In genomic region chr6:7617954-7618764, GRCh38 we compare ENCODE assay signal across 9 cellular contexts. TPM values are rescaled to one million over a fixed set of nuclear protein-coding genes. Genes with fewer than 3 reads are reported as not detected.
DNase-seq lines count a peak whose midpoint lies in the region; ATAC-seq, FAIRE-seq and TF ChIP-seq lines count a peak whose summit lies in the region.
"Had no signal": no experiment of that assay in that cellular context is flagged by ENCODE, and none has a peak within 500 bp of the region (broad histone marks: within the 10 kb centered on the region; RNA-seq: fewer than 3 reads in every experiment).

No MANE protein-coding gene starts in this region.

- no peak overlapping the region for H3K4me3 ChIP-seq in mammary epithelial cell (replicated peaks in 1 of 3; ENCODE audit: insufficient read depth in 1 of 3, low read depth in 2 of 3, low read length in 3 of 3)
- no peak overlapping the region for H3K4me3 ChIP-seq in neutrophil (ENCODE audit: low read depth in 1 of 2, low read length in 1 of 2)
- H3K4me3 ChIP-seq in ovary: no peak overlapping the region
- H3K4me3 ChIP-seq: cardiac muscle cell had no signal

- no peaks in the 10 kb centered on the region for H4K20me1 ChIP-seq in mammary epithelial cell (ENCODE audit: insufficient read depth, low read length)

- H3K9me3 ChIP-seq in mammary epithelial cell (replicated peaks; ENCODE audit: insufficient read depth, low read length): no peaks in the 10 kb centered on the region
- no peaks in the 10 kb centered on the region for H3K9me3 ChIP-seq in neutrophil
- no peaks in the 10 kb centered on the region for H3K9me3 ChIP-seq in ovary

- TSS peak; percentile 98 for BruUV-seq in mammary epithelial cell (replicated peaks; lab: Mats Ljungman, UMichigan)

- H3K9ac ChIP-seq in mammary epithelial cell (ENCODE audit: insufficient read depth, low read length): no peak overlapping the region

- H3K4me1 Mint-ChIP-seq in progenitor cell of endocrine pancreas (ENCODE audit: low read depth): peaks cover 7% of the 10 kb centered on the region

- no peak for FAIRE-seq in GM12892 (lab: Jason Lieb, UNC)

- DNase-seq in MV-4-11 (lab: John Stamatoyannopoulos, UW) (peak; percentile 94), mammary epithelial cell (peak; percentile 98), progenitor cell of endocrine pancreas (ENCODE audit: low spot score, unreplicated experiment) (no peak), ovary (no peak), GM12892 (ENCODE audit: insufficient read length) (no peak)

- H3K79me2 ChIP-seq in mammary epithelial cell (ENCODE audit: insufficient read depth, low read length): no peaks in the 10 kb centered on the region

- H3K4me3 Mint-ChIP-seq in progenitor cell of endocrine pancreas (ENCODE audit: low read depth): no peak overlapping the region

- H3K36me3 ChIP-seq in mammary epithelial cell (ENCODE audit: insufficient read depth, low read length): no peaks in the 10 kb centered on the region
- peaks cover 12% of the 10 kb centered on the region for H3K36me3 ChIP-seq in neutrophil
- no peaks in the 10 kb centered on the region for H3K36me3 ChIP-seq in ovary

- H3K27ac Mint-ChIP-seq in progenitor cell of endocrine pancreas: no peak overlapping the region

- H3K27ac ChIP-seq in C4-2B (peak overlapping the region; percentile 36), mammary epithelial cell (ENCODE audit: insufficient read depth, low read depth, low read length) (no peak overlapping the region), neutrophil (peak overlapping the region; percentile 72), ovary (no peak overlapping the region)
- H3K27ac ChIP-seq: cardiac muscle cell had no signal

- 10% methylated on average over 11 of the region's 11 CpGs for WGBS in mammary epithelial cell (ENCODE audit: low coverage, missing lambda C conversion rate)
- 27 to 35% (median 32%) methylated on average over 11 of the region's 11 CpGs for WGBS in ovary, 3 donors

- H3K4me1 ChIP-seq in mammary epithelial cell (ENCODE audit: insufficient read depth, low read length): peaks cover 22% of the 10 kb centered on the region
- peaks cover 7 to 20% of the 10 kb centered on the region in 2 experiments for H3K4me1 ChIP-seq in neutrophil (ENCODE audit: control insufficient read depth in 1 of 2, insufficient read depth in 1 of 2, low read depth in 1 of 2, low read length in 1 of 2)
- H3K4me1 ChIP-seq in ovary (ENCODE audit: insufficient read depth): peaks cover 2% of the 10 kb centered on the region

- no peak for TF ChIP-seq EP300 in ovary (IDR thresholded peaks at IDR 0.05)

- TF ChIP-seq POLR2A in ovary (IDR thresholded peaks at IDR 0.05) (no peak), GM12892 (IDR thresholded peaks at IDR 0.05; ENCODE audit: low read depth, low read length) (no peak)

- H3K4me2 ChIP-seq in mammary epithelial cell (ENCODE audit: insufficient read depth, low read depth, low read length): peak overlapping the region; percentile 38

- peaks cover 1% of the 10 kb centered on the region for H3K36me3 Mint-ChIP-seq in progenitor cell of endocrine pancreas (ENCODE audit: insufficient read depth)

- peak overlapping the region; percentile 35 for H2AFZ ChIP-seq in mammary epithelial cell (ENCODE audit: low read depth, low read length)

- dilution Hi-C loops in mammary epithelial cell (cut with HindIII; ENCODE audit: low sequenced_read_pairs): loop anchor here (5.0 kb wide), 1 partner anchor 74 kb away; no protein-coding TSS in a partner anchor

- peaks cover 10% of the 10 kb centered on the region for H3K27me3 Mint-ChIP-seq in progenitor cell of endocrine pancreas

- peak; percentile 66 for ATAC-seq in GM21447 (IDR thresholded peaks at IDR 0.05; ENCODE audit: unreplicated experiment)

- intact Hi-C loops in mammary epithelial cell (cut with micrococcal nuclease): loop anchor here (1.0 to 10.0 kb wide), 7 partner anchors 27 to 1053 kb away; partner anchors contain the start of gene BLOC1S5
- intact Hi-C loops in ovary (cut with DNase I): loop anchor here (10.0 kb wide), 2 partner anchors 343 to 943 kb away; no protein-coding TSS in a partner anchor

- H3K27me3 ChIP-seq in mammary epithelial cell (ENCODE audit: insufficient read depth, low read length) (no peaks in the 10 kb centered on the region), neutrophil (no peaks in the 10 kb centered on the region), ovary (no peaks in the 10 kb centered on the region)
- H3K27me3 ChIP-seq: cardiac muscle cell had no signal

- CTCF ChIA-PET in mammary epithelial cell (lab: Charles Lee; ENCODE audit: low non-redundant PET): interaction anchor here (0.5 to 0.6 kb wide), 2 partner anchors 575 to 993 kb away, joined by 7 to 8 read pairs; no protein-coding TSS in a partner anchor

- in situ Hi-C loops in mammary epithelial cell (cut with MboI; ENCODE audit: low sequenced_read_pairs in 2 of 2): loop anchor here (25.0 kb wide), 3 partner anchors 394 to 931 kb away; no protein-coding TSS in a partner anchor

- TF ChIP-seq CTCF in C4-2B (conservative IDR thresholded peaks at IDR 0.05) (peak; percentile 10; the same call in 1 of the 2 replicates), mammary epithelial cell (conservative IDR thresholded peaks at IDR 0.05 in 1 of 2, IDR thresholded peaks at IDR 0.05 in 1 of 2; ENCODE audit: extremely low read depth in 1 of 2, insufficient read depth in 1 of 2, low read depth in 1 of 2, low read length in 2 of 2) (peak in 1 of 2 donors; percentile 55), neutrophil (IDR thresholded peaks at IDR 0.05) (no peak), progenitor cell of endocrine pancreas (IDR thresholded peaks at IDR 0.05; ENCODE audit: unreplicated experiment) (no peak), ovary (IDR thresholded peaks at IDR 0.05) (no peak)

- H3K9me3 Mint-ChIP-seq in progenitor cell of endocrine pancreas (ENCODE audit: low read depth): no peaks in the 10 kb centered on the region

RNA-seq across cellular contexts. Expression of gene SNRNP48, which starts 28.2 kb away (rescaled TPM):
- total RNA-seq in mammary epithelial cell (10 to 100 TPM in 1 of 2 donors, 1 to 10 TPM in 1; 8.8 to 11.7 TPM), progenitor cell of endocrine pancreas (19.2 and 20.1 TPM in 2 replicates), ovary (10 to 100 TPM in 6 of 7 donors, 1 to 10 TPM in 1; 8.6 to 19.6 (median 12.3) TPM)
- polyA plus RNA-seq in mammary epithelial cell (5.6 TPM), ovary (10 to 100 TPM in 1 of 2 donors, 1 to 10 TPM in 1; 9.8 to 11.7 TPM)
- polyA minus RNA-seq in mammary epithelial cell: 0.47 TPM
- 9.6 TPM for polyA plus RNA-seq in GM12892 (2012; ENCODE audit: missing spikeins)

Comparison
In these comparisons a context has a peak if more than half of its experiments do, and no peak if none do; other contexts are left out.
1. H3K27ac ChIP-seq: peak in C4-2B (single experiment) and neutrophil (single experiment); none in mammary epithelial cell (single experiment) and ovary (0 of 2).
2. DNase-seq: peak in MV-4-11 (single experiment) and mammary epithelial cell (single experiment); none in progenitor cell of endocrine pancreas (single experiment), ovary (0 of 5) and GM12892 (single experiment).